Comparison of ENCODE assay signal across 8 cellular contexts in the genomic region with DNA sequence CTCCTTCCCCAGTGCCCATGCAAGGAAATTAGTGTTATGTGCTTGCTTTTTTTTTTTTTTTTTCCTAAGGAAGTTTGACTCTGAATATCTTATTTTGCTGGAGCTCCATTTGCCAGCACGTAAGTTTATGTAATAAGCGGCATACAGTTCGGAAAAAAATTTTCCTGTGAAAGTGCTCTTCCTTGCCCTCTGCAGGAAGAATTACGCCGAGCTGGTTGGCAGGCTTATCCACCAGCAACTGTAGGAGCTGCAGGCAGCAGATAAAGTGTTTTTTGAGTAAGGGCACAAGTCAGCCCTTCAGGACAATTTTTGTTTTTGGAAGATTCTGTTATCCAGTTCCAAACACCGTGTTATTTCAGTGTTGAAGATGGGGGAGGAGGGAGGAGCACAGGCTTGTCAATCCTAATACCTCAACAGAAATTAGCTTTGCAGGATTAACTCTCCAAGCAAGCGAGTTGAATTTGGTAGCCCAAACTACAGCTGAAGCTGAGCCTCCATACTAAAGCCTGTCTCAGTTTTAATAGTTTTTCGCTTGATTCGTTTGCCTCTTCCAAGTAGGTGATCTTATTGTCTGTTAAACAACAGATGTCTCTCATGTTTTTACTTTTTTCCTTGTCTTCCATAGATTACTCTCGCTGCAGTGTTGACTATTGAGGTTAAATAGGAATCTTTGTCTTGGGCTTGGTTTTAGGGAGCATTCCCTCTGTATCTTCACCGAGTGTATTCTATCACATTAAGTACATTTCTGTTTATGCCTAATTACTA. TPM values are rescaled to one million over a fixed set of nuclear protein-coding genes. Genes with fewer than 3 reads are reported as not detected.
DNase-seq lines count a peak whose midpoint lies in the region; ATAC-seq, FAIRE-seq and TF ChIP-seq lines count a peak whose summit lies in the region.

No MANE protein-coding gene starts in this region.

- H4K20me1 ChIP-seq in K562 (replicated peaks; ENCODE audit: control insufficient read depth, insufficient read depth, low read length) = no peaks in the 10 kb centered on the region

- BruUV-seq in K562 (replicated peaks; lab: Mats Ljungman, UMichigan) = TSS peak; percentile 48

- TF ChIP-seq CTCF in K562 (IDR thresholded peaks at IDR 0.05 in 2 of 3, conservative IDR thresholded peaks at IDR 0.05 in 1 of 3; ENCODE audit: insufficient read depth in 2 of 3, low read depth in 1 of 3, low read length in 3 of 3) = peak; percentile 49 to 56 (median 55); a peak in 5 of 6 replicates

- H3K36me3 ChIP-seq in CD4-positive, CD25-positive, alpha-beta regulatory T cell (ENCODE audit: control insufficient read depth, insufficient read depth, low read length) = no peaks in the 10 kb centered on the region
- H3K36me3 ChIP-seq in K562 (ENCODE audit: control insufficient read depth, insufficient read depth, low read length) = no peaks in the 10 kb centered on the region

- intact Hi-C loops in K562 (cut with micrococcal nuclease) = loop anchor here (10.0 kb wide), 1 partner anchor 85 kb away; no protein-coding TSS in a partner anchor

- under 1% methylated on average over 10 of the region's 11 CpGs for WGBS in K562 (ENCODE audit: insufficient coverage, low coverage, missing lambda C conversion rate)

- H2AFZ ChIP-seq in K562 (ENCODE audit: low read depth, low read length) = peak overlapping the region; percentile 83

- H3K4me2 ChIP-seq in K562 (ENCODE audit: insufficient read depth, low read length) = peak overlapping the region; percentile 67

- no peak overlapping the region for H3K27ac ChIP-seq in CD4-positive, CD25-positive, alpha-beta regulatory T cell (ENCODE audit: insufficient read depth, low read length, poor library complexity, severe bottlenecking)
- peak overlapping the region; percentile 74 for H3K27ac ChIP-seq in K562 (ENCODE audit: extremely low read depth, low read depth, low read length)

- no peak for ATAC-seq in CD4-positive, CD25-positive, alpha-beta regulatory T cell (ENCODE audit: low read depth in 2 of 2)
- ATAC-seq in K562 (peak; percentile 62), GM18907 (IDR thresholded peaks at IDR 0.05; ENCODE audit: unreplicated experiment) (no peak), GM19463 (IDR thresholded peaks at IDR 0.05; ENCODE audit: unreplicated experiment) (no peak)

- H3K9me1 ChIP-seq in K562 (ENCODE audit: control insufficient read depth, insufficient read depth, low read length) = no peaks in the 10 kb centered on the region

- peaks cover 39% of the 10 kb centered on the region for H3K79me2 ChIP-seq in K562 (ENCODE audit: control insufficient read depth, insufficient read depth, low read length)

- peaks cover 18% of the 10 kb centered on the region for H3K4me1 ChIP-seq in CD4-positive, CD25-positive, alpha-beta regulatory T cell (ENCODE audit: control insufficient read depth, insufficient read depth, low read length, poor library complexity, severe bottlenecking)
- peaks cover 0 to 20% of the 10 kb centered on the region in 2 experiments; a peak in 4 of 5 replicates for H3K4me1 ChIP-seq in K562 (replicated peaks in 1 of 2; ENCODE audit: control insufficient read depth in 2 of 2, insufficient read depth in 2 of 2, low read length in 2 of 2)

- no peak overlapping the region for H3K27ac Mint-ChIP-seq in CD4-positive, CD25-positive, alpha-beta regulatory T cell

- TF ChIP-seq EP300 in K562 (IDR thresholded peaks at IDR 0.05; ENCODE audit: low read length) = peak; percentile 87

- in situ Hi-C loops in K562 (cut with MboI) = no loop called here

- H3K4me1 Mint-ChIP-seq in CD4-positive, CD25-positive, alpha-beta regulatory T cell = peaks cover 5 to 18% (median 10%) of the 10 kb centered on the region in 4 donors

- no peak for DNase-seq in CD4-positive, CD25-positive, alpha-beta regulatory T cell
- DNase-seq in HEK293T (ENCODE audit: extremely low spot score) (peak; percentile 53), NCI-H748 treated with DMSO at 0.1 percent for 48 hours (lab: John Stamatoyannopoulos, UW) (peak; percentile 59), K562 (ENCODE audit: extremely low read depth in 1 of 4, low spot score in 3 of 4) (peak; percentile 24 to 87 (median 46)), hypothalamus (lab: John Stamatoyannopoulos, UW) (peak in 34 of 51 donors; percentile 5 to 79 (median 36)), pulmonary artery endothelial cell (ENCODE audit: low read depth, low spot score) (peak; percentile 29)

- POLR2A ChIA-PET in HEK293T (lab: Yijun Ruan, JAX) = interaction anchor here (0.6 to 2.3 kb wide), 9 partner anchors 14 to 292 kb away, joined by 3 to 17 read pairs (median 4); a partner anchor contains a TSS
- POLR2A ChIA-PET in K562 (lab: Yijun Ruan, JAX) = interaction anchor here (1.0 to 1.3 kb wide), 3 partner anchors 10 to 50 kb away, joined by 3 read pairs; a partner anchor contains a TSS

- no peak for TF ChIP-seq RAD21 in K562 (CRISPR knock-in tag; conservative IDR thresholded peaks at IDR 0.05 in 1 of 2, IDR thresholded peaks at IDR 0.05 in 1 of 2)

- no peaks in the 10 kb centered on the region for H3K9me3 ChIP-seq in CD4-positive, CD25-positive, alpha-beta regulatory T cell (ENCODE audit: control insufficient read depth in 2 of 2, low read length in 2 of 2)
- H3K9me3 ChIP-seq in K562 (replicated peaks; ENCODE audit: control insufficient read depth, insufficient read depth, low read depth, low read length) = no peaks in the 10 kb centered on the region; the same call in 1 of the 2 replicates

- TF ChIP-seq POLR2A in K562 (conservative IDR thresholded peaks at IDR 0.05) = 0 out of 2 replicates have a peak, but pooled peaks have one; percentile 22

- CTCF ChIA-PET in HEK293T (lab: Yijun Ruan, JAX) = interaction anchor here (0.6 to 2.6 kb wide), 13 partner anchors 9 to 477 kb away, joined by 3 to 18 read pairs (median 4); no protein-coding TSS in a partner anchor
- CTCF ChIA-PET in K562 (lab: Yijun Ruan, JAX; ENCODE audit: low intra/inter-chr PET ratio) = interaction anchor here (0.6 kb wide), 1 partner anchor 97 kb away, joined by 3 read pairs; no protein-coding TSS in a partner anchor

- H3K9ac ChIP-seq in K562 (ENCODE audit: insufficient read depth in 1 of 2, low read depth in 2 of 2, low read length in 2 of 2) = peak overlapping the region; percentile 73 to 90

- peak; percentile 97 for FAIRE-seq in K562 (lab: Jason Lieb, UNC)

- peak overlapping the region; percentile 41 for H3K4me3 ChIP-seq in CD4-positive, CD25-positive, alpha-beta regulatory T cell (ENCODE audit: low read depth, low read length)
- peak overlapping the region; percentile 63 for H3K4me3 ChIP-seq in K562

- H3K4me3 Mint-ChIP-seq in CD4-positive, CD25-positive, alpha-beta regulatory T cell = peak overlapping the region; percentile 81 to 91 (median 84)

- H3K36me3 Mint-ChIP-seq in CD4-positive, CD25-positive, alpha-beta regulatory T cell = no peaks in the 10 kb centered on the region

- peaks cover 0 to 4% (median 0%) of the 10 kb centered on the region in 7 donors for H3K9me3 Mint-ChIP-seq in CD4-positive, CD25-positive, alpha-beta regulatory T cell

- peaks cover 42% of the 10 kb centered on the region for H3K27me3 ChIP-seq in CD4-positive, CD25-positive, alpha-beta regulatory T cell (ENCODE audit: control insufficient read depth, insufficient read depth, low read length)
- no peaks in the 10 kb centered on the region for H3K27me3 ChIP-seq in K562 (ENCODE audit: control insufficient read depth in 2 of 2, insufficient read depth in 2 of 2, low read length in 2 of 2)

- peaks cover 81% of the 10 kb centered on the region for H3K27me3 Mint-ChIP-seq in CD4-positive, CD25-positive, alpha-beta regulatory T cell

RNA-seq across cellular contexts. Expression of a gene that starts 1.1 kb away (rescaled TPM):
- 6.5 TPM for total RNA-seq in CD4-positive, CD25-positive, alpha-beta regulatory T cell
- polyA plus RNA-seq in CD4-positive, CD25-positive, alpha-beta regulatory T cell = 1 to 10 TPM in 3 of 4 donors, under 1 TPM in 1; 0.62 to 1.3 (median 1.2) TPM
- total RNA-seq in K562 (2011; cell fraction: chromatin; rRNA removed; ENCODE audit: low replicate concordance) = 25.1 and 47.5 TPM in 2 replicates
- total RNA-seq in K562 (2011; cell fraction: nucleolus; rRNA removed) = 16.7 and 20.8 TPM in 2 replicates
- total RNA-seq in K562 (2011; cell fraction: nucleoplasm; rRNA removed) = 24.7 and 52.7 TPM in 2 replicates
- total RNA-seq in K562 (2014; rRNA removed) (18.1 and 18.2 TPM in 2 replicates), K562 (2014; rRNA removed; fragmentation: Illumina TruSeq; extraction: Trizol) (18.1 and 25.5 TPM in 2 replicates), K562 (2015; rRNA removed; fragmentation: Illumina TruSeq; extraction: Trizol) (19.6 and 20.3 TPM in 2 replicates), K562 (2021) (18.4 and 22.6 TPM in 2 replicates), pulmonary artery endothelial cell (1.1 and 1.2 TPM in 2 replicates)
- polyA plus RNA-seq in K562 (2011; rRNA removed) (5.7 and 9.0 TPM in 2 replicates), K562 (2014; fragmentation: Illumina TruSeq; extraction: Trizol) (13.9 and 14.7 TPM in 2 replicates), K562 (2014; fragmentation: Nextera tagmentation; extraction: Ambion mirVana) (1 to 10 TPM; 2.4 to 3.0 TPM), K562 (2014; rRNA removed) (11.5 TPM in 2 replicates)
- polyA plus RNA-seq in K562 (2011; cell fraction: cytosol; rRNA removed) = 4.0 and 5.8 TPM in 2 replicates
- 7.1 and 10.8 TPM in 2 replicates for polyA plus RNA-seq in K562 (2011; cell fraction: nucleus; rRNA removed)
- polyA plus RNA-seq in K562 (2012) = 9.2 and 12.4 TPM in 2 replicates
- polyA minus RNA-seq in K562 (2011; rRNA and poly(A)+ RNA removed) = 20.7 and 28.4 TPM in 2 replicates
- 10.0 and 23.8 TPM in 2 replicates for polyA minus RNA-seq in K562 (2011; cell fraction: cytosol; rRNA and poly(A)+ RNA removed)
- polyA minus RNA-seq in K562 (2011; cell fraction: nucleus; rRNA and poly(A)+ RNA removed) = 14.8 and 20.9 TPM in 2 replicates

RNA-seq across cellular contexts. Expression of a gene that starts 32.7 kb away (rescaled TPM):
- total RNA-seq in CD4-positive, CD25-positive, alpha-beta regulatory T cell = 46.2 TPM
- polyA plus RNA-seq in CD4-positive, CD25-positive, alpha-beta regulatory T cell = 10 to 100 TPM; 17.7 to 22.0 (median 18.4) TPM
- total RNA-seq in K562 (2011; cell fraction: chromatin; rRNA removed; ENCODE audit: low replicate concordance) = 44.9 and 127 TPM in 2 replicates
- 19.7 and 25.9 TPM in 2 replicates for total RNA-seq in K562 (2011; cell fraction: nucleolus; rRNA removed)
- total RNA-seq in K562 (2011; cell fraction: nucleoplasm; rRNA removed) = 38.6 and 44.4 TPM in 2 replicates
- total RNA-seq in K562 (2014; rRNA removed) = 5.3 and 5.8 TPM in 2 replicates
- 13.6 and 15.0 TPM in 2 replicates for total RNA-seq in K562 (2014; rRNA removed; fragmentation: Illumina TruSeq; extraction: Trizol)
- total RNA-seq in K562 (2015; rRNA removed; fragmentation: Illumina TruSeq; extraction: Trizol) = 10.3 and 12.0 TPM in 2 replicates
- 13.8 and 14.4 TPM in 2 replicates for total RNA-seq in K562 (2021)
- 20.3 and 21.1 TPM in 2 replicates for polyA plus RNA-seq in K562 (2011; rRNA removed)
- polyA plus RNA-seq in K562 (2011; cell fraction: cytosol; rRNA removed) = 5.6 and 10.4 TPM in 2 replicates
- 23.1 and 29.8 TPM in 2 replicates for polyA plus RNA-seq in K562 (2011; cell fraction: nucleus; rRNA removed)
- 5.3 and 7.3 TPM in 2 replicates for polyA plus RNA-seq in K562 (2012)
- 8.2 and 9.0 TPM in 2 replicates for polyA plus RNA-seq in K562 (2014; fragmentation: Illumina TruSeq; extraction: Trizol)
- polyA plus RNA-seq in K562 (2014; fragmentation: Nextera tagmentation; extraction: Ambion mirVana) = 1 to 10 TPM; 4.0 to 4.3 TPM
- polyA plus RNA-seq in K562 (2014; rRNA removed) = 8.0 and 8.6 TPM in 2 replicates
- 39.6 and 42.2 TPM in 2 replicates for polyA minus RNA-seq in K562 (2011; rRNA and poly(A)+ RNA removed)
- polyA minus RNA-seq in K562 (2011; cell fraction: cytosol; rRNA and poly(A)+ RNA removed) = 8.7 and 10.1 TPM in 2 replicates
- 13.3 and 20.7 TPM in 2 replicates for polyA minus RNA-seq in K562 (2011; cell fraction: nucleus; rRNA and poly(A)+ RNA removed)
- 16.9 and 25.1 TPM in 2 replicates for total RNA-seq in pulmonary artery endothelial cell

Comparison
In these comparisons a context has a peak if more than half of its experiments do, and no peak if none do; other contexts are left out.
1. DNase-seq: peak in HEK293T (single experiment), NCI-H748 treated with DMSO at 0.1 percent for 48 hours (single experiment), K562 (4 of 4), hypothalamus (34 of 51) and pulmonary artery endothelial cell (single experiment); none in CD4-positive, CD25-positive, alpha-beta regulatory T cell (0 of 3).